Comparison of ENCODE assay signal across 1 cellular context in the genomic region with DNA sequence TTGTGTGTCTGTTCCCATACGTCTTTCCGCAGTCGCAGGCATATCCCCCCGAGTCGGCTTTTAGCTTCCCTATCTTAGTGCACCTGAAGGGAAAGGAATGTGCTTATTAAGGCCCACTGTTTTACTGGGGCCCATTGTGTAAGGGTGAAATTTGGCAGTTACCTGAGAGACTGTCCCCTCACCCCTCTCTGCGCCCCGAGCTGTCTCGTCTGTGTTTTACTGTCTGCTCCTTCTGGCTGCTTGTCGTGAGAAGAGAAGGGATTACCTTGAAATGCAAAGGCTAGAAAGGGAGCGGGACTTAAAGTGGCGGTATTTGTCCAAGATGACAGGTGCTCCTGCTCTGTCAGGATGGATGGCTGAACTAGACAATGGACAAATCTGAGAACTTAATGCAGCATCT.
TF ChIP-seq lines count a peak whose summit lies in the region.

No MANE protein-coding gene starts in this region.

TF ChIP-seq in H1, 55 proteins besides CTCF, POLR2A, EP300 and RAD21:
- TF ChIP-seq TEAD4 (IDR thresholded peaks at IDR 0.05; ENCODE audit: low read depth, low read length): 0 out of 2 replicates have a peak, but pooled peaks have one; percentile 16
- TF ChIP-seq JUN (IDR thresholded peaks at IDR 0.05; ENCODE audit: low read depth, low read length): no peak
TF ChIP-seq in H1: peak in this region for 1.
